Comparison of ENCODE assay signal across 8 cellular contexts in the genomic region with DNA sequence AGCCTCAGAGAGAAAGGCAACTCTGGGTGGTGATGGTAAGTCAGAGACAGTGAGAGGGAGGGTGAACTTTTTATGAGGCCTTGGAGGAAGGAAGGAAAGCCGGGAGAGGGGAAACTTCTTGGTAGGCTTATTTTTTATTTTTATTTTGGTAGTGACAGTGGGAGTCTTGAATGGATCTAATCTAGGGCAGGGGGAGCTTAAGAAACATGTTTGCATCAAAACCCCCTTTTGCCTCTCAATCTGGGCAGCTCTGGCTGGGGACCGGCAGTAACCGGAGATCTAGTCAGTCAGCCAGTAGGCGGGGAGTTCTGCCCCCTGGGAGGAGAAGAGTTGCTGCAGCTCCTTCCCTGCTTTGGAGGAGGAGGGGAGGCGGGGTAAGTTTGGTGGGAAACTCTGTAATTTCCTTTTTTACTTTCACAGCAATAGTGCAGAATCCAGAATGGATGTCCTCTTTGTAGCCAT. TPM values are rescaled to one million over a fixed set of nuclear protein-coding genes. Genes with fewer than 3 reads are reported as not detected.
DNase-seq lines count a peak whose midpoint lies in the region; ATAC-seq and TF ChIP-seq lines count a peak whose summit lies in the region.

A gene (plus strand): TSS at position 412 of the 462 bp plus-strand sequence. CDS start 28 bp downstream, at position 440.

- peak within 1 kb of the TSS; percentile 36 for H3K4me3 ChIP-seq in fibroblast of villous mesenchyme (ENCODE audit: low read depth, low read length)
- H3K4me3 ChIP-seq in adrenal gland = peak within 1 kb of the TSS in 1 of 4 donors; percentile 29

- no peak for ATAC-seq in HG02798 (IDR thresholded peaks at IDR 0.05; ENCODE audit: poor library complexity, unreplicated experiment)

- no peaks in the 10 kb centered on the region for H3K9me3 ChIP-seq in adrenal gland (replicated peaks in 1 of 3)

- H3K36me3 ChIP-seq in adrenal gland (replicated peaks in 1 of 2) = no peaks in the 10 kb centered on the region

- peak within 1 kb of the TSS in 2 of 5 donors; percentile 16 to 22 for H3K27ac ChIP-seq in adrenal gland

- H3K27me3 ChIP-seq in adrenal gland = no peaks in the 10 kb centered on the region

- intact Hi-C loops in adrenal gland (cut with DNase I) = no loop called here

- TF ChIP-seq CTCF in fibroblast of villous mesenchyme (IDR thresholded peaks at IDR 0.05; ENCODE audit: insufficient read depth, low read depth, low read length) (peak; percentile 38), adrenal gland (IDR thresholded peaks at IDR 0.05) (peak in 1 of 6 experiments; percentile 2)

- 44 to 56% (median 45%) methylated on average over 5 of the region's 5 CpGs for WGBS in adrenal gland, 4 donors

- peak; percentile 22 for DNase-seq in DMS 273 treated with DMSO at 0.1 percent for 48 hours (lab: John Stamatoyannopoulos, UW)
- peak; percentile 34 for DNase-seq in RPMI7951 (ENCODE audit: low read depth)
- peak; percentile 48 for DNase-seq in fibroblast of villous mesenchyme (ENCODE audit: low read depth)
- DNase-seq in pons (ENCODE audit: low spot score) = peak; percentile 48
- no peak for DNase-seq in HuH-7.5 (ENCODE audit: low spot score)
- no peak for DNase-seq in adrenal gland
- DNase-seq in stimulated activated CD4-positive, alpha-beta T cell treated with anti-CD3 and anti-CD28 coated beads, Interleukin-2, amount 100 ng/mL, for 48 hours = no peak

- no peak for TF ChIP-seq POLR2A in adrenal gland (IDR thresholded peaks at IDR 0.05)

- H3K4me1 ChIP-seq in adrenal gland (replicated peaks in 1 of 2) = peaks cover 11 to 13% of the 10 kb centered on the region in 2 donors

RNA-seq across cellular contexts. Expression of the gene that starts here (rescaled TPM):
- 1.9 and 4.8 TPM in 2 replicates for total RNA-seq in RPMI7951 (2014; rRNA removed; shearing (Covaris generic))
- total RNA-seq in fibroblast of villous mesenchyme (7.3 and 13.5 TPM in 2 replicates), adrenal gland (10 to 100 TPM in 1 of 8 donors, 1 to 10 TPM in 6, under 1 TPM in 1; 0.54 to 10.2 (median 8.0) TPM)
- 10 to 100 TPM in 2 of 3 donors, 1 to 10 TPM in 1; 7.8 to 30.8 (median 26.1) TPM for polyA plus RNA-seq in adrenal gland

Comparison
In these comparisons a context has a peak if more than half of its experiments do, and no peak if none do; other contexts are left out.
1. DNase-seq: peak in DMS 273 treated with DMSO at 0.1 percent for 48 hours (single experiment), RPMI7951 (single experiment), fibroblast of villous mesenchyme (single experiment) and pons (single experiment); none in HuH-7.5 (single experiment), adrenal gland (0 of 7) and stimulated activated CD4-positive, alpha-beta T cell treated with anti-CD3 and anti-CD28 coated beads, Interleukin-2, amount 100 ng/mL, for 48 hours (0 of 2).